15 cellular contexts compared by ENCODE assay signal in the genomic region with DNA sequence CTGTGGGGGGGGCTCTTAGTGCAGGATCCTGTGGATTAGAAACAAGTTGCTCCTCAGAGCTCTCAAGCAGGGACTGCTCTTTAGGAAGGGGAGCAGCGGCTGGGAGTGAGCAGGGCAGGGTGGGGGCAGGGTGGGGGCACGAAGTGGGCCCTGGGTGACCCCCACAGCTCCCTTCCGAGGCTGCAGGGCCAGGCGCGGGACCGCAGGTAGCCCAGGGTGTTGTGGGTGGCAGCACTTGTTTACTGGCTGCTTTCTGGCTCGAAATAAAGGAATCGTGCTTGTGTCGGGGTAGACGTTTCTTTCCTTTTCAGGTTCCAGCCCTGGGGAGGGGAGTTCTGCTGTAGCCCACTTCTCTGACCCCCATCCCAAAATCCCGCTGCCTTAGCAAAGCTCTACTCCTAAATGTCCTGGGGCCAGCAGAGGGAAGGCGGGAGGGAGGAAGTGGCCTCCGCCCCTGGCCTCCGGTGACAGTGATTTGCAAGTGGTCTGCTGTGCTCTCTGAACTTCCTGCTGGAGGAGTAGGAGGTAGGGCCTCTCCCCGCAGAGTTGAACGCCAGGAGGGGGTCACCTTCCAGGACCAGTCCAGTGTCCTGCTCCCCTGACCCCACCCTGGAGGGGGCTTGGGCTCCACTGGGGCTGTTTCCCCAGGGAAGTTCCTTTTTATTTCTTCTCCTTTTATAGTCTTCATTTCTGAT. TPM values are rescaled to one million over a fixed set of nuclear protein-coding genes. Genes with fewer than 3 reads are reported as not detected.
A peak's percentile ranks its signal among the peaks of the same experiment; 100 is the strongest.
DNase-seq lines count a peak whose midpoint lies in the region; ATAC-seq and TF ChIP-seq lines count a peak whose summit lies in the region.
"Had no signal": no experiment of that assay in that cellular context is flagged by ENCODE, and none has a peak within 500 bp of the region (broad histone marks: within the 10 kb centered on the region; RNA-seq: fewer than 3 reads in every experiment).

No MANE protein-coding gene starts in this region.

- no peaks in the 10 kb centered on the region for H3K9me3 Mint-ChIP-seq in activated B cell treated with CpG ODN at 0.5 μM for 24 hours
- H3K9me3 Mint-ChIP-seq: activated naive CD8-positive, alpha-beta T cell treated with anti-CD3 and anti-CD28 coated beads for 36 hours had no signal

- no peak for TF ChIP-seq CTCF in activated B cell treated with CpG ODN at 0.5 μM for 24 hours (IDR thresholded peaks at IDR 0.05)

- peak overlapping the region; percentile 19 for H3K4me3 Mint-ChIP-seq in activated B cell treated with CpG ODN at 0.5 μM for 24 hours
- H3K4me3 Mint-ChIP-seq: activated naive CD8-positive, alpha-beta T cell treated with anti-CD3 and anti-CD28 coated beads for 36 hours had no signal

- POLR2A ChIA-PET in activated B cell treated with CpG ODN at 0.5 μM for 24 hours (lab: Charles Lee) = interaction anchor here (0.7 kb wide), 1 partner anchor 141 kb away, joined by 3 read pairs; no protein-coding TSS in a partner anchor

- CTCF ChIA-PET in activated B cell treated with CpG ODN at 0.5 μM for 24 hours (lab: Charles Lee) = no interaction called here

- DNase-seq in Right ventricle myocardium superior (no peak), left ventricle myocardium superior (no peak), activated B cell treated with CpG ODN at 0.5 μM for 24 hours (no peak), left colon (peak in 1 of 2 donors; percentile 38), ureter (ENCODE audit: low spot score) (peak; percentile 41), retina (no peak)
- no peak for DNase-seq in stimulated activated naive CD4-positive, alpha-beta T cell (lab: John Stamatoyannopoulos, UW)
- DNase-seq: activated CD4-positive, alpha-beta T cell treated with anti-CD3 and anti-CD28 coated beads for 4 hours; activated naive CD8-positive, alpha-beta T cell treated with anti-CD3 and anti-CD28 coated beads for 36 hours; AML-193; colonic mucosa; foreskin fibroblast had no signal

- ATAC-seq in Right ventricle myocardium superior (ENCODE audit: poor library complexity) = peak; percentile 16
- no peak for ATAC-seq in left ventricle myocardium superior
- ATAC-seq in activated B cell treated with CpG ODN at 0.5 μM for 24 hours (ENCODE audit: low read depth) = no peak
- ATAC-seq in left colon = peak; percentile 17
- ATAC-seq in HG03439 (IDR thresholded peaks at IDR 0.05; ENCODE audit: unreplicated experiment) = no peak

- no peak overlapping the region for H3K27ac Mint-ChIP-seq in activated B cell treated with CpG ODN at 0.5 μM for 24 hours
- H3K27ac Mint-ChIP-seq: activated naive CD8-positive, alpha-beta T cell treated with anti-CD3 and anti-CD28 coated beads for 36 hours had no signal

- H3K27me3 Mint-ChIP-seq in activated B cell treated with CpG ODN at 0.5 μM for 24 hours = peaks cover 9% of the 10 kb centered on the region

- peaks cover 22% of the 10 kb centered on the region for H3K4me1 Mint-ChIP-seq in activated B cell treated with CpG ODN at 0.5 μM for 24 hours

- H3K36me3 Mint-ChIP-seq in activated B cell treated with CpG ODN at 0.5 μM for 24 hours (ENCODE audit: low read depth) = no peaks in the 10 kb centered on the region
- H3K36me3 Mint-ChIP-seq: activated naive CD8-positive, alpha-beta T cell treated with anti-CD3 and anti-CD28 coated beads for 36 hours had no signal

- intact Hi-C loops in Right ventricle myocardium superior (cut with DNase I) (no loop called here), left ventricle myocardium superior (cut with micrococcal nuclease) (no loop called here), activated B cell treated with CpG ODN at 0.5 μM for 24 hours (cut with micrococcal nuclease) (no loop called here), left colon (cut with DNase I, micrococcal nuclease) (no loop called here)

RNA-seq across cellular contexts. Expression of gene NEU4, which starts 8.3 kb away (rescaled TPM):
- total RNA-seq in Right ventricle myocardium superior = not detected
- total RNA-seq in left ventricle myocardium superior = 0.52 TPM
- 0.10 and 0.31 TPM in 2 replicates for total RNA-seq in activated B cell treated with CpG ODN at 0.5 μM for 24 hours
- 100 to 1,000 TPM in 1 of 2 donors, 10 to 100 TPM in 1; 32.3 to 124 TPM for total RNA-seq in left colon
- 0.49 TPM for total RNA-seq in ureter
- total RNA-seq: M059J had no signal

RNA-seq across cellular contexts. Expression of gene GAL3ST2, which starts 40.7 kb away (rescaled TPM):
- total RNA-seq in Right ventricle myocardium superior (not detected), left ventricle myocardium superior (not detected), activated B cell treated with CpG ODN at 0.5 μM for 24 hours (0.15 TPM in 1 of 2 replicates, not detected in the other), left colon (10 to 100 TPM; 50.8 to 69.8 TPM), ureter (0.47 TPM)
- total RNA-seq: M059J had no signal

RNA-seq across cellular contexts. Expression of gene PDCD1, which starts 41.4 kb away (rescaled TPM):
- 2.0 TPM for total RNA-seq in Right ventricle myocardium superior
- total RNA-seq in left ventricle myocardium superior = 1.4 TPM
- total RNA-seq in activated B cell treated with CpG ODN at 0.5 μM for 24 hours = 2.6 and 3.5 TPM in 2 replicates
- under 1 TPM in 1 of 2 donors, not detected in 1; 0.36 TPM for total RNA-seq in left colon
- total RNA-seq in ureter = 0.57 TPM
- total RNA-seq: M059J, NCI-H460 had no signal

RNA-seq across cellular contexts. Expression of gene RTP5, which starts 52.3 kb away (rescaled TPM):
- total RNA-seq in Right ventricle myocardium superior (not detected), left ventricle myocardium superior (not detected), activated B cell treated with CpG ODN at 0.5 μM for 24 hours (0.12 TPM in 1 of 2 replicates, not detected in the other), left colon (not detected), ureter (0.21 TPM)
- total RNA-seq: colonic mucosa, M059J, NCI-H460 had no signal

Comparison
In these comparisons a context has a peak if more than half of its experiments do, and no peak if none do; other contexts are left out.
1. ATAC-seq: peak in Right ventricle myocardium superior (single experiment) and left colon (single experiment); none in left ventricle myocardium superior (single experiment), activated B cell treated with CpG ODN at 0.5 μM for 24 hours (single experiment) and HG03439 (single experiment).
2. RNA of gene NEU4, which starts 8.3 kb away (total RNA-seq): 32.3 to 124 TPM in left colon; 0.52 TPM in left ventricle myocardium superior (single experiment), 0.49 TPM in ureter (single experiment), 0.10 to 0.31 TPM in activated B cell treated with CpG ODN at 0.5 μM for 24 hours and not detected in Right ventricle myocardium superior (single experiment); every median in the first group is over 10 times any median in the second.
3. RNA of gene GAL3ST2, which starts 40.7 kb away (total RNA-seq): 50.8 to 69.8 TPM in left colon; 0.47 TPM in ureter (single experiment), not detected in left ventricle myocardium superior (single experiment), 0.15 TPM in activated B cell treated with CpG ODN at 0.5 μM for 24 hours and not detected in Right ventricle myocardium superior (single experiment); every median in the first group is over 10 times any median in the second.